21 cellular contexts compared by ENCODE assay signal in the genomic region with DNA sequence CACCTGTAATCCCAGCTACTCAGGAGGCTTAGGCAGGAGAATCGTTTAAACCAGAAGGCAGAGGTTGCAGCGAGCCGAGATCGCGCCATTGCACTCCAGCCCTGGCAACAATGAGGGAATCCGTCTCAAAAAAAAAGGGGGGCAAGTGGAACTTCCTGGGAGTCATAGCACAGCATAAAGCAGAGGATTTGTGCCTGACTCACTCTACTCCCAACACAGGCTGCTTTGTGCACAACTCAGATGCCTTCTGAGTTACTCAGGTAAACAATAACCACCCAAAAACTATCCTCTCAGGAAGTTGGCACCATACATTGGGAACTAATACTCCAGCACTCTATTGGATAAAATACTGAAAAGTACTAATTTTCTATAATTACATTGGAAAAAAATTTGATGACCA. TPM values are rescaled to one million over a fixed set of nuclear protein-coding genes. Genes with fewer than 3 reads are reported as not detected.
DNase-seq lines count a peak whose midpoint lies in the region; ATAC-seq and TF ChIP-seq lines count a peak whose summit lies in the region.
"Had no signal": no experiment of that assay in that cellular context is flagged by ENCODE, and none has a peak within 500 bp of the region (broad histone marks: within the 10 kb centered on the region; RNA-seq: fewer than 3 reads in every experiment).

No MANE protein-coding gene starts in this region.

- TF ChIP-seq POLR2A in HCT116 (IDR thresholded peaks at IDR 0.05; ENCODE audit: borderline replicate concordance, extremely low read depth, insufficient read depth, insufficient read length) (no peak), Peyer's patch (IDR thresholded peaks at IDR 0.05) (no peak)

- no peaks in the 10 kb centered on the region for H3K79me2 ChIP-seq in HCT116 (ENCODE audit: insufficient read depth, low read length)

- RAD21 ChIA-PET in HCT116 (lab: Charles Lee; ENCODE audit: low non-redundant PET in 1 of 2, low total read pairs in 2 of 2, uncharacterized antibody in 2 of 2, unreplicated experiment in 2 of 2): no interaction called here

- peak overlapping the region; percentile 56 for H3K4me2 ChIP-seq in HCT116 (ENCODE audit: low read length)
- H3K4me2 ChIP-seq: A549 had no signal

- CTCF ChIA-PET in HCT116 (lab: Charles Lee): interaction anchor here (1.0 to 1.4 kb wide), 2 partner anchors 363 to 493 kb away, joined by 3 read pairs; no protein-coding TSS in a partner anchor

- no peak for TF ChIP-seq RAD21 in HCT116 (IDR thresholded peaks at IDR 0.05; ENCODE audit: low read depth)

- H3K36me3 Mint-ChIP-seq in T-helper 17 cell (ENCODE audit: low read depth): no peaks in the 10 kb centered on the region
- H3K36me3 Mint-ChIP-seq: activated naive CD4-positive, alpha-beta T cell treated with anti-CD3 and anti-CD28 coated beads, Interleukin-2, amount 50 U/mL, for 72 hours; CD8-positive, alpha-beta T cell had no signal

- H3K27ac ChIP-seq in HCT116 (ENCODE audit: low read depth, low read length): no peak overlapping the region
- H3K27ac ChIP-seq in Peyer's patch: no peak overlapping the region
- H3K27ac ChIP-seq: A549, upper lobe of right lung had no signal

- H3K4me1 ChIP-seq in HCT116 (ENCODE audit: control insufficient read depth in 1 of 2, insufficient read depth in 2 of 2, low read length in 2 of 2) (peaks cover 4 to 34% of the 10 kb centered on the region in 2 experiments), Peyer's patch (no peaks in the 10 kb centered on the region)
- H3K4me1 ChIP-seq: A549, upper lobe of right lung had no signal

- H3K9me3 ChIP-seq in HCT116 (ENCODE audit: control insufficient read depth in 1 of 2, insufficient read depth in 1 of 2, low read depth in 1 of 2, low read length in 2 of 2) (no peaks in the 10 kb centered on the region), T-helper 17 cell (ENCODE audit: control insufficient read depth, low read length, poor library complexity, severe bottlenecking) (no peaks in the 10 kb centered on the region), Peyer's patch (no peaks in the 10 kb centered on the region)
- H3K9me3 ChIP-seq: A549, upper lobe of right lung had no signal

- H3K9me2 ChIP-seq in HCT116 (ENCODE audit: insufficient read depth): no peaks in the 10 kb centered on the region; the same call in 1 of the 2 replicates

- no TSS peak for BruUV-seq in HCT116 (replicated peaks; lab: Mats Ljungman, UMichigan)

- peaks cover 12% of the 10 kb centered on the region for H3K4me1 Mint-ChIP-seq in T-helper 17 cell

- peak overlapping the region; percentile 77 for H2AFZ ChIP-seq in HCT116 (ENCODE audit: low read depth, low read length, poor library complexity, severe bottlenecking)

- peaks cover 4% of the 10 kb centered on the region for H3K27me3 Mint-ChIP-seq in T-helper 17 cell

- in situ Hi-C loops in ACHN (cut with HindIII; ENCODE audit: low pct_ligation_motif_present, low pct_unique_long_range_greater_than_20kb, low sequenced_read_pairs): no loop called here
- in situ Hi-C loops in GM13976 (cut with MboI; ENCODE audit: low sequenced_read_pairs, unreplicated experiment): no loop called here

- H3K4me3 Mint-ChIP-seq in T-helper 17 cell: no peak overlapping the region
- H3K4me3 Mint-ChIP-seq: activated CD8-positive, alpha-beta T cell treated with anti-CD3 and anti-CD28 coated beads, Interleukin-2, amount 10 ng/mL, durations not matched to agents 7 days and 5 days; CD8-positive, alpha-beta T cell; WTC11 had no signal

- no peaks in the 10 kb centered on the region for H4K20me1 ChIP-seq in HCT116 (ENCODE audit: insufficient read depth)

- POLR2A ChIA-PET in HCT116 (lab: Charles Lee): no interaction called here

- ATAC-seq in HCT116 (peak; percentile 90), T-helper 17 cell (no peak), GM19397 (IDR thresholded peaks at IDR 0.05; ENCODE audit: unreplicated experiment) (no peak)
- ATAC-seq: A549; activated CD8-positive, alpha-beta T cell treated with anti-CD3 and anti-CD28 coated beads, Interleukin-2, amount 10 ng/mL, durations not matched to agents 7 days and 5 days; activated naive CD4-positive, alpha-beta T cell treated with anti-CD3 and anti-CD28 coated beads, Interleukin-2, amount 50 U/mL, for 72 hours; CD8-positive, alpha-beta T cell; stimulated activated naive CD8-positive, alpha-beta T cell treated with anti-CD3 and anti-CD28 coated beads, Interleukin-15, Interleukin-2, amounts not matched to agents 100 U/mL and 50 U/mL, for 24 hours; upper lobe of right lung; WTC11 had no signal

- H3K36me3 ChIP-seq in HCT116 (ENCODE audit: control insufficient read depth in 1 of 2, insufficient read depth in 2 of 2, low read length in 2 of 2) (no peaks in the 10 kb centered on the region), Peyer's patch (no peaks in the 10 kb centered on the region)
- H3K36me3 ChIP-seq: upper lobe of right lung had no signal

- peak overlapping the region; percentile 36; the same call in 1 of the 2 replicates for H3K9ac ChIP-seq in HCT116 (ENCODE audit: low read length)

- peak; percentile 39 for DNase-seq in ACHN
- peak; percentile 77 for DNase-seq in HCT116 (ENCODE audit: low read depth, low spot score)
- no peak for DNase-seq in T-helper 17 cell
- DNase-seq in fibroblast of mammary gland (ENCODE audit: low read depth): peak; percentile 85
- no peak for DNase-seq in GM13976 (ENCODE audit: low spot score)
- no peak for DNase-seq in Peyer's patch
- DNase-seq in AG20443 (ENCODE audit: low spot score): no peak
- DNase-seq: activated CD8-positive, alpha-beta T cell treated with anti-CD3 and anti-CD28 coated beads, Interleukin-2, amount 10 ng/mL, durations not matched to agents 7 days and 5 days; activated T-cell treated with anti-CD3 and anti-CD28 coated beads, Interleukin-2, amount 50 U/mL, for 48 hours; caudate nucleus; CD8-positive, alpha-beta T cell; DND-41; NCI-H1436; NCI-H2171 treated with DMSO at 0.1 percent for 48 hours; stimulated activated naive CD8-positive, alpha-beta T cell treated with anti-CD3 and anti-CD28 coated beads, Interleukin-15, Interleukin-2, amounts not matched to agents 100 U/mL and 50 U/mL, for 24 hours; upper lobe of right lung had no signal

- TF ChIP-seq CTCF in HCT116 (IDR thresholded peaks at IDR 0.05 in 2 of 3, conservative IDR thresholded peaks at IDR 0.05 in 1 of 3; ENCODE audit: borderline replicate concordance in 1 of 3, insufficient read depth in 1 of 3, low read depth in 2 of 3, low read length in 2 of 3) (no peak), fibroblast of mammary gland (conservative IDR thresholded peaks at IDR 0.05; ENCODE audit: control insufficient read depth, insufficient read depth, low read depth, low read length) (no peak), GM13976 (IDR thresholded peaks at IDR 0.05; ENCODE audit: borderline replicate concordance, control extremely low read depth, extremely low read depth, insufficient read depth, missing control alignments) (no peak), Peyer's patch (IDR thresholded peaks at IDR 0.05) (no peak)

- H3K27me3 ChIP-seq in HCT116 (ENCODE audit: insufficient read depth, low read length): no peaks in the 10 kb centered on the region
- H3K27me3 ChIP-seq in Peyer's patch: no peaks in the 10 kb centered on the region
- H3K27me3 ChIP-seq: upper lobe of right lung had no signal

- H3K27ac Mint-ChIP-seq in T-helper 17 cell: peak overlapping the region; percentile 74
- H3K27ac Mint-ChIP-seq: activated CD8-positive, alpha-beta T cell treated with anti-CD3 and anti-CD28 coated beads, Interleukin-2, amount 10 ng/mL, durations not matched to agents 7 days and 5 days; activated naive CD4-positive, alpha-beta T cell treated with anti-CD3 and anti-CD28 coated beads, Interleukin-2, amount 50 U/mL, for 72 hours; CD8-positive, alpha-beta T cell; WTC11 had no signal

- intact Hi-C loops in HCT116 (cut with micrococcal nuclease): no loop called here

- no peak overlapping the region for H3K4me3 ChIP-seq in HCT116 (replicated peaks in 1 of 2; ENCODE audit: low read depth in 1 of 2, low read length in 2 of 2)
- H3K4me3 ChIP-seq in fibroblast of mammary gland (ENCODE audit: control insufficient read depth, low read depth, low read length): no peak overlapping the region
- no peak overlapping the region for H3K4me3 ChIP-seq in Peyer's patch
- H3K4me3 ChIP-seq: A549, upper lobe of right lung had no signal

TF ChIP-seq in HCT116, 20 proteins besides CTCF, POLR2A, EP300 and RAD21 (continues in another document):
- TF ChIP-seq SRF (IDR thresholded peaks at IDR 0.05; ENCODE audit: low read depth) (no peak), CBX3 (IDR thresholded peaks at IDR 0.05; ENCODE audit: low read depth) (peak; percentile 75; the same call in 1 of the 2 replicates), SP1 (IDR thresholded peaks at IDR 0.05; ENCODE audit: low read depth) (peak; percentile 64), EZH2 (IDR thresholded peaks at IDR 0.05) (no peak), POLR2AphosphoS5 (IDR thresholded peaks at IDR 0.05; ENCODE audit: low read depth, low read length) (no peak), ZNF274 (IDR thresholded peaks at IDR 0.05; ENCODE audit: low read depth, low read length) (no peak), JUND (IDR thresholded peaks at IDR 0.05) (peak; percentile 66), FOSL1 (IDR thresholded peaks at IDR 0.05; ENCODE audit: low read depth) (peak; percentile 72), TCF7L2 (IDR thresholded peaks at IDR 0.05; ENCODE audit: borderline replicate concordance, extremely low read depth, insufficient read depth, insufficient read length) (no peak), EZH2phosphoT487 (IDR thresholded peaks at IDR 0.05; ENCODE audit: borderline replicate concordance) (no peak), CEBPB (IDR thresholded peaks at IDR 0.05; ENCODE audit: low read depth) (no peak)
- TF ChIP-seq, protein P1, sequence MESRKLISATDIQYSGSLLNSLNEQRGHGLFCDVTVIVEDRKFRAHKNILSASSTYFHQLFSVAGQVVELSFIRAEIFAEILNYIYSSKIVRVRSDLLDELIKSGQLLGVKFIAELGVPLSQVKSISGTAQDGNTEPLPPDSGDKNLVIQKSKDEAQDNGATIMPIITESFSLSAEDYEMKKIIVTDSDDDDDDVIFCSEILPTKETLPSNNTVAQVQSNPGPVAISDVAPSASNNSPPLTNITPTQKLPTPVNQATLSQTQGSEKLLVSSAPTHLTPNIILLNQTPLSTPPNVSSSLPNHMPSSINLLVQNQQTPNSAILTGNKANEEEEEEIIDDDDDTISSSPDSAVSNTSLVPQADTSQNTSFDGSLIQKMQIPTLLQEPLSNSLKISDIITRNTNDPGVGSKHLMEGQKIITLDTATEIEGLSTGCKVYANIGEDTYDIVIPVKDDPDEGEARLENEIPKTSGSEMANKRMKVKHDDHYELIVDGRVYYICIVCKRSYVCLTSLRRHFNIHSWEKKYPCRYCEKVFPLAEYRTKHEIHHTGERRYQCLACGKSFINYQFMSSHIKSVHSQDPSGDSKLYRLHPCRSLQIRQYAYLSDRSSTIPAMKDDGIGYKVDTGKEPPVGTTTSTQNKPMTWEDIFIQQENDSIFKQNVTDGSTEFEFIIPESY (IDR thresholded peaks at IDR 0.05; ENCODE audit: extremely low read depth, insufficient replicate concordance, low read length): no peak

RNA-seq across cellular contexts. Expression of a gene that starts 2.5 kb away (rescaled TPM):
- total RNA-seq in HCT116 (2021; ENCODE audit: unreplicated experiment) (not detected), T-helper 17 cell (1 to 10 TPM in 1 of 2 donors, not detected in 1; 1.2 TPM), Peyer's patch (not detected)
- not detected in 2 replicates for polyA plus RNA-seq in HCT116 (2012)
- total RNA-seq: activated CD8-positive, alpha-beta T cell treated with anti-CD3 and anti-CD28 coated beads, Interleukin-2, amount 10 ng/mL, durations not matched to agents 7 days and 5 days; activated naive CD4-positive, alpha-beta T cell treated with anti-CD3 and anti-CD28 coated beads, Interleukin-2, amount 50 U/mL, for 72 hours; CD8-positive, alpha-beta T cell; T-helper 1 cell treated with Interleukin-12 subunit alpha and Interleukin-12 subunit beta and Interleukin-4 antibody, amounts not matched to agents 30 ng/mL and 1 ng/mL, for 36 hours; upper lobe of right lung; WTC11 had no signal
- polyA plus RNA-seq: A549 had no signal

Comparison
In these comparisons a context has a peak if more than half of its experiments do, and no peak if none do; other contexts are left out.
1. DNase-seq: peak in ACHN (single experiment), HCT116 (single experiment) and fibroblast of mammary gland (single experiment); none in T-helper 17 cell (0 of 3), GM13976 (single experiment), Peyer's patch (0 of 3) and AG20443 (single experiment).